1 cellular context compared by ENCODE assay signal in genomic region chr5:10584714-10585113, GRCh38.
TF ChIP-seq lines count a peak whose summit lies in the region.

No MANE protein-coding gene starts in this region.

TF ChIP-seq in HEK293, 187 proteins besides CTCF, POLR2A, EP300 and RAD21:
- peak; percentile 18; the same call in 1 of the 2 replicates for TF ChIP-seq REST (tag by site-specific recombination; IDR thresholded peaks at IDR 0.05)
- no peak for TF ChIP-seq ZNF426 (tag by site-specific recombination; IDR thresholded peaks at IDR 0.05)
